ENCODE assay signal across 9 cellular contexts in the genomic region with DNA sequence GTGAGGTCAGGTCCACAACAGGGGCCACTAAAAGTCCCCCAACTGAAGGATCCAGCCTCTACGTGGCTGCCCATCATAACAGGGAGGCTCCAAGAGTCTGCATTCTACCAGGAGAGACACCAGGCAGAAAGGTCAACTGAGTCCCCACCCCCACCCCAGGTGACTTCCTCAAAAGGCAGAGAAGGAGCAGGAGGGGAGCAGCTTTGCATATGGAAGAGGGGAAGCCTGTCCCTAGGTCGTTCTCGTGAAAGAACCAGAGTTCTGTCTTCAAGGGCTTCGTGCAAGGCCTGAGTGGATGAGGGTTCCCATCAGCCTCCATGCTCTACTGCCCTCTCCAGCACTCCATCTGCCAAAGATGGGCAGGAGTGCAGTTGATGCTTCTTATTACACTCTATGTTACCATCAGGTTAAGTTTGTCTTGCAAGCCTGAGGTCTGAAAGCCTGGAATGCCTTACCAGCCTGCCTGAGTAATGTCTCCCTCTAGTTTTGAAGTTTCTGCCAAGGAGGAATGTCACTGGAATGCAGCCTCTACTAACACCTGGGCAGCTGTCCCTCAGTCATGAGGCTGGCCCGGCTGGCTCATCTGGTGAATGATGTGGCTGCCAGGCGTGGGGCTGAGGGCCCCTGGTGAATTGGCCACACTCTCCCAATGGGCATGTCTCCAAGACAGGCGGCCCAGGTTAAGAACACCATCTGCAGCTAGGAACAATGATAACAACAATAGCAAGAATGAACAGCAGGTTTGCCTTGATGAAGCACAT. TPM values are rescaled to one million over a fixed set of nuclear protein-coding genes. Genes with fewer than 3 reads are reported as not detected.
DNase-seq lines count a peak whose midpoint lies in the region; ATAC-seq and TF ChIP-seq lines count a peak whose summit lies in the region.
"Had no signal": no experiment of that assay in that cellular context is flagged by ENCODE, and none has a peak within 500 bp of the region (broad histone marks: within the 10 kb centered on the region; RNA-seq: fewer than 3 reads in every experiment).

No MANE protein-coding gene starts in this region.

- peaks cover 31% of the 10 kb centered on the region for H3K4me1 ChIP-seq in foreskin keratinocyte

- ATAC-seq in foreskin keratinocyte (peak; percentile 52), GM19324 (IDR thresholded peaks at IDR 0.05; ENCODE audit: low FRiP score, unreplicated experiment) (no peak), HG02885 (IDR thresholded peaks at IDR 0.05; ENCODE audit: poor library complexity, unreplicated experiment) (no peak)
- ATAC-seq: sciatic nerve had no signal

- TF ChIP-seq CTCF in 22Rv1 (IDR thresholded peaks at IDR 0.05): peak; percentile 22
- peak; percentile 49 for TF ChIP-seq CTCF in foreskin keratinocyte (conservative IDR thresholded peaks at IDR 0.05)

- H3K27ac ChIP-seq in 22Rv1 (no peak overlapping the region), foreskin keratinocyte (peak overlapping the region; percentile 54)

- H3K27me3 ChIP-seq in foreskin keratinocyte: no peaks in the 10 kb centered on the region

- DNase-seq in ELR (ENCODE audit: low read depth): peak; percentile 37
- DNase-seq in RKO (ENCODE audit: low spot score): peak; percentile 63
- peak; percentile 64 to 86 for DNase-seq in foreskin keratinocyte
- DNase-seq in SKM-1 (lab: John Stamatoyannopoulos, UW; ENCODE audit: unreplicated experiment): no peak
- DNase-seq in NCI-H2107 (lab: John Stamatoyannopoulos, UW): no peak

RNA-seq across cellular contexts. Expression of a gene that starts 54.3 kb away (rescaled TPM):
- 15.3 and 17.5 TPM in 2 replicates for total RNA-seq in foreskin keratinocyte
- 14.3 and 18.1 TPM in 2 replicates for polyA plus RNA-seq in foreskin keratinocyte

Comparison
In these comparisons a context has a peak if more than half of its experiments do, and no peak if none do; other contexts are left out.
1. DNase-seq: peak in ELR (single experiment), RKO (single experiment) and foreskin keratinocyte (2 of 2); none in SKM-1 (single experiment) and NCI-H2107 (single experiment).